Comparison of ENCODE assay signal across 29 cellular contexts in genomic region chr18:52427521-52428175, GRCh38.
DNase-seq lines count a peak whose midpoint lies in the region; TF ChIP-seq lines count a peak whose summit lies in the region.
"Had no signal": no experiment of that assay in that cellular context is flagged by ENCODE, and none has a peak within 500 bp of the region (broad histone marks: within the 10 kb centered on the region; RNA-seq: fewer than 3 reads in every experiment).

No MANE protein-coding gene starts in this region.

- CTCF ChIA-PET in A673 (lab: Charles Lee) = interaction anchor here (0.6 to 1.0 kb wide), 4 partner anchors 35 to 442 kb away, joined by 3 to 13 read pairs (median 6); no protein-coding TSS in a partner anchor

- H3K9me3 ChIP-seq in A673 (ENCODE audit: low read depth, low read length, poor library complexity, severe bottlenecking) (no peaks in the 10 kb centered on the region), SK-N-MC (ENCODE audit: low read depth, low read length) (no peaks in the 10 kb centered on the region)
- H3K9me3 ChIP-seq: A549; BE2C; BLaER1; BLaER1 treated with 17β-estradiol and CSF1 and Interleukin-3, amounts not matched to agents 10 nM and 100 nM; Caco-2 had no signal

- no peaks in the 10 kb centered on the region for H3K27me3 ChIP-seq in A673 (replicated peaks; ENCODE audit: insufficient read depth, low read depth, low read length, poor library complexity)
- H3K27me3 ChIP-seq: BE2C; BLaER1; BLaER1 treated with 17β-estradiol and CSF1 and Interleukin-3, amounts not matched to agents 10 nM and 100 nM had no signal

- DNase-seq in A673 (ENCODE audit: low spot score) = peak; percentile 98
- peak; percentile 82 for DNase-seq in SK-N-MC (ENCODE audit: low read depth, low spot score)
- no peak for DNase-seq in NCI-H345 treated with DMSO at 0.1 percent for 48 hours (lab: John Stamatoyannopoulos, UW; ENCODE audit: unreplicated experiment)
- DNase-seq in activated CD4-positive, CD25-positive, alpha-beta regulatory T cell (lab: John Stamatoyannopoulos, UW) = no peak
- DNase-seq: 8988T; ACHN; AML-193; BE2C; C1 segment of cervical spinal cord; Caco-2; Calu3; CD4-positive, alpha-beta memory T cell; CD4-positive, alpha-beta T cell; CD4-positive, CD25-positive, alpha-beta regulatory T cell; CD8-positive, alpha-beta memory T cell; CD8-positive, alpha-beta T cell; COR-L47; DMS 273 treated with DMSO at 0.1 percent for 48 hours; DMS153; DMS53; DMS79; DMS79 treated with DMSO at 0.1 percent for 48 hours; DND-41; EL had no signal

- no peak for TF ChIP-seq CTCF in A673 (conservative IDR thresholded peaks at IDR 0.05; ENCODE audit: low read depth, low read length)

- no TSS peak for BruUV-seq in A673 (replicated peaks; lab: Mats Ljungman, UMichigan)

- no peaks in the 10 kb centered on the region for H3K36me3 ChIP-seq in A673 (ENCODE audit: insufficient read depth, low read length, poor library complexity, severe bottlenecking)
- H3K36me3 ChIP-seq in SK-N-MC (ENCODE audit: insufficient read depth, low read length) = no peaks in the 10 kb centered on the region
- H3K36me3 ChIP-seq: BE2C; BLaER1; BLaER1 treated with 17β-estradiol and CSF1 and Interleukin-3, amounts not matched to agents 10 nM and 100 nM had no signal

- peak overlapping the region; percentile 76 for H3K9ac ChIP-seq in SK-N-MC (ENCODE audit: insufficient read length)
- H3K9ac ChIP-seq: BLaER1; BLaER1 treated with 17β-estradiol and CSF1 and Interleukin-3, amounts not matched to agents 10 nM and 100 nM had no signal

- H3K27ac ChIP-seq in A673 (ENCODE audit: low read depth, low read length, poor library complexity, severe bottlenecking) (peak overlapping the region; percentile 100), SK-N-MC (peak overlapping the region; percentile 95)
- H3K27ac ChIP-seq: 22Rv1; A549; BLaER1; BLaER1 treated with 17β-estradiol and CSF1 and Interleukin-3, amounts not matched to agents 10 nM and 100 nM; C4-2B had no signal

- POLR2A ChIA-PET in A673 (lab: Charles Lee; ENCODE audit: low non-redundant PET) = interaction anchor here (0.7 to 0.8 kb wide), 7 partner anchors 17 to 238 kb away, joined by 3 to 33 read pairs (median 6); no protein-coding TSS in a partner anchor

- H3K4me1 ChIP-seq in A673 (ENCODE audit: insufficient read depth, low read length, poor library complexity, severe bottlenecking) = peaks cover 97% of the 10 kb centered on the region
- H3K4me1 ChIP-seq: A549, BE2C, Caco-2 had no signal

- intact Hi-C loops in A673 (cut with micrococcal nuclease; ENCODE audit: unreplicated experiment) = loop anchor here (1.0 to 10.0 kb wide), 8 partner anchors 40 to 947 kb away; no protein-coding TSS in a partner anchor

- H3K4me3 ChIP-seq in A673 (ENCODE audit: low read depth, low read length, poor library complexity, severe bottlenecking) = peak overlapping the region; percentile 7
- peak overlapping the region; percentile 48 for H3K4me3 ChIP-seq in SK-N-MC
- H3K4me3 ChIP-seq: A549; BLaER1; BLaER1 treated with 17β-estradiol and CSF1 and Interleukin-3, amounts not matched to agents 10 nM and 100 nM had no signal

Comparison
In these comparisons a context has a peak if more than half of its experiments do, and no peak if none do; other contexts are left out.
1. DNase-seq: peak in A673 (single experiment) and SK-N-MC (single experiment); none in NCI-H345 treated with DMSO at 0.1 percent for 48 hours (single experiment) and activated CD4-positive, CD25-positive, alpha-beta regulatory T cell (0 of 4).